ENCODE assay signal across 10 cellular contexts in the genomic region with DNA sequence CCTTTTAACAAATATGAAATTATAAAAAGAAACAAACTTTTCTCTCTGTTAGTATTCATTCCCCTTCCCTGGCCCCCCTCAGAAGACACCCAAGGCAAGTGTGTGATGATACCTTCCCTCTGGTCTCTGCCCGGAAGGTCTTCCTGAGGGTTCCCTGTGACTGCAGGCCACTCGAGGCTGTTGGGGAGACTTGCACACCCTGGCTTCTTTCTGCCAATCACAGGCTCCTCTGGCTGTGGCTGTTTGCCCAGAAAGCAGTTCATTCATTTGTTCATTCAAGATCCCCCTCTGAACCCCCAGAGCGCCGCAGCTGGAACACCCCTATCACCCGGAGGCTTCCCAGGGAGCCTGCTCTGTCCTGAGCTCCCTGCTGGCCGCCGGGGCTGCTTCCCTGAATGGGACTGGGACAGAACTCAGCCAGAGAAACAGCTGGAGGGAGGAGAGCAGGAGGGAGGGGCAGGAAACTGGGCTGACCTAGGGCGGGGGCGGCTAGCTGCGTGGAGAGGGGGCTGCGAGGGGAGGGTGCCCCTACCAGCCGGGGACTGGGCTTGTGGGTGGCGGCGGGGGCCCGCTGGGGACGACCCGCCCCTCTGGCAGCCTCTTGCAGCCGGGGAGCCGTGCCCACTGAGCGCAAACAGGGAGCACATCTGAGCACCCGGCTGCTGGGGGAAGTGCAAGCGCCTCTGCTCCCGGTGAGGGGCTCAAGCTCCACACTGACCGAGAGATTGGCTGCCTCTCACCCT. TPM values are rescaled to one million over a fixed set of nuclear protein-coding genes. Genes with fewer than 3 reads are reported as not detected.
DNase-seq lines count a peak whose midpoint lies in the region; ATAC-seq and TF ChIP-seq lines count a peak whose summit lies in the region.
"Had no signal": no experiment of that assay in that cellular context is flagged by ENCODE, and none has a peak within 500 bp of the region (broad histone marks: within the 10 kb centered on the region; RNA-seq: fewer than 3 reads in every experiment).

A gene with protein sequence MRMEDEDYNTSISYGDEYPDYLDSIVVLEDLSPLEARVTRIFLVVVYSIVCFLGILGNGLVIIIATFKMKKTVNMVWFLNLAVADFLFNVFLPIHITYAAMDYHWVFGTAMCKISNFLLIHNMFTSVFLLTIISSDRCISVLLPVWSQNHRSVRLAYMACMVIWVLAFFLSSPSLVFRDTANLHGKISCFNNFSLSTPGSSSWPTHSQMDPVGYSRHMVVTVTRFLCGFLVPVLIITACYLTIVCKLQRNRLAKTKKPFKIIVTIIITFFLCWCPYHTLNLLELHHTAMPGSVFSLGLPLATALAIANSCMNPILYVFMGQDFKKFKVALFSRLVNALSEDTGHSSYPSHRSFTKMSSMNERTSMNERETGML (minus strand): TSS at position 397 of the 743 bp plus-strand sequence. CDS start 45,720 bp downstream, outside the sequence.

- intact Hi-C loops in heart right ventricle (cut with DNase I), result loop anchor here in 1 of 10 donors (5.0 kb wide), 1 partner anchor 37 kb away; no protein-coding TSS in a partner anchor

- H3K79me2 ChIP-seq in ACC112 (ENCODE audit: control insufficient read depth, insufficient read depth, low read length, unreplicated experiment), result no peaks in the 10 kb centered on the region

- H2AFZ ChIP-seq in ACC112 (ENCODE audit: low read length, unreplicated experiment), result no peak within 1 kb of the TSS

- peak within 1 kb of the TSS; percentile 63 for H3K4me3 ChIP-seq in ACC112 (ENCODE audit: low read depth, low read length)
- H3K4me3 ChIP-seq in heart right ventricle, result peak within 1 kb of the TSS in 9 of 10 donors; percentile 7 to 58 (median 54)

- H3K27ac ChIP-seq in ACC112 (ENCODE audit: low read depth, low read length), result no peak within 1 kb of the TSS
- H3K27ac ChIP-seq in heart right ventricle, result peak within 1 kb of the TSS; percentile 45 to 90 (median 77)

- no peaks in the 10 kb centered on the region for H3K27me3 Mint-ChIP-seq in nephron progenitor cell (ENCODE audit: low read depth, poor library complexity)

- peaks cover 0 to under 1% (median 0%) of the 10 kb centered on the region in 11 donors for H3K9me3 ChIP-seq in heart right ventricle

- peak within 1 kb of the TSS; percentile 57 for H3K27ac Mint-ChIP-seq in nephron progenitor cell
- H3K27ac Mint-ChIP-seq: activated T-helper 17 cell treated with anti-CD3 and anti-CD28 coated beads, Interleukin-2, amount 50 U/mL, for 72 hours had no signal

- 10 to 12% methylated on average over 24 of the region's 24 CpGs for WGBS in heart right ventricle, 2 donors

- H3K27me3 ChIP-seq in ACC112 (ENCODE audit: insufficient read depth, low read length) (no peaks in the 10 kb centered on the region), heart right ventricle (peaks cover 0 to 14% (median 0%) of the 10 kb centered on the region in 7 donors)

- H3K4me3 Mint-ChIP-seq in nephron progenitor cell, result peak within 1 kb of the TSS; percentile 76
- H3K4me3 Mint-ChIP-seq: activated T-helper 17 cell treated with anti-CD3 and anti-CD28 coated beads, Interleukin-2, amount 50 U/mL, for 72 hours had no signal

- H3K36me3 Mint-ChIP-seq in nephron progenitor cell (ENCODE audit: low read depth), result no peaks in the 10 kb centered on the region

- H3K36me3 ChIP-seq in ACC112 (ENCODE audit: insufficient read depth, low read length), result peaks cover 3% of the 10 kb centered on the region; the same call in 1 of the 2 replicates
- H3K36me3 ChIP-seq in heart right ventricle, result no peaks in the 10 kb centered on the region

- ATAC-seq in heart right ventricle, result peak; percentile 75 to 88 (median 85)
- ATAC-seq in HG03342 (IDR thresholded peaks at IDR 0.05; ENCODE audit: unreplicated experiment), result no peak
- no peak for ATAC-seq in HG02884 (IDR thresholded peaks at IDR 0.05; ENCODE audit: unreplicated experiment)
- ATAC-seq: activated T-helper 17 cell treated with anti-CD3 and anti-CD28 coated beads, Interleukin-2, amount 50 U/mL, for 72 hours had no signal

- TF ChIP-seq CTCF in heart right ventricle (IDR thresholded peaks at IDR 0.05), result peak in 1 of 9 donors; percentile 6
- no peak for TF ChIP-seq CTCF in nephron progenitor cell (IDR thresholded peaks at IDR 0.05)

- peaks cover 5% of the 10 kb centered on the region for H3K9me3 Mint-ChIP-seq in nephron progenitor cell
- H3K9me3 Mint-ChIP-seq: activated T-helper 17 cell treated with anti-CD3 and anti-CD28 coated beads, Interleukin-2, amount 50 U/mL, for 72 hours had no signal

- peaks cover 48% of the 10 kb centered on the region for H3K4me1 Mint-ChIP-seq in nephron progenitor cell
- H3K4me1 Mint-ChIP-seq: activated T-helper 17 cell treated with anti-CD3 and anti-CD28 coated beads, Interleukin-2, amount 50 U/mL, for 72 hours had no signal

- peak; percentile 71 for DNase-seq in RPMI7951 (ENCODE audit: low read depth)
- peak; percentile 65 to 69 for DNase-seq in heart right ventricle
- peak; percentile 49 for DNase-seq in nephron progenitor cell
- no peak for DNase-seq in midbrain (lab: John Stamatoyannopoulos, UW)
- DNase-seq in activated T-cell treated with anti-CD3 and anti-CD28 coated beads for 4 hours, result no peak
- DNase-seq: NCI-H187 treated with DMSO at 0.1 percent for 48 hours had no signal

- H3K4me1 ChIP-seq in ACC112 (ENCODE audit: control insufficient read depth, insufficient read depth, low read length, unreplicated experiment) (peaks cover 11% of the 10 kb centered on the region), heart right ventricle (peaks cover 1 to 64% (median 17%) of the 10 kb centered on the region in 9 donors)

RNA-seq across cellular contexts. Expression of the gene that starts here (rescaled TPM):
- total RNA-seq in RPMI7951 (2014; rRNA removed; shearing (Covaris generic)), result 34.5 and 43.6 TPM in 2 replicates
- total RNA-seq in heart right ventricle, result 10 to 100 TPM in 2 of 10 donors, 1 to 10 TPM in 8; 4.7 to 24.0 (median 5.8) TPM
- 1 to 10 TPM; 2.2 to 2.8 TPM for polyA plus RNA-seq in heart right ventricle
- total RNA-seq: activated T-helper 17 cell treated with anti-CD3 and anti-CD28 coated beads, Interleukin-2, amount 50 U/mL, for 72 hours had no signal

Comparison
In these comparisons a context has a peak if more than half of its experiments do, and no peak if none do; other contexts are left out.
1. DNase-seq: peak in RPMI7951 (single experiment), heart right ventricle (2 of 2) and nephron progenitor cell (single experiment); none in midbrain (single experiment) and activated T-cell treated with anti-CD3 and anti-CD28 coated beads for 4 hours (single experiment).
2. ATAC-seq: peak in heart right ventricle (8 of 8); none in HG03342 (single experiment) and HG02884 (single experiment).